In genomic region chr1:240401721-240402120, GRCh38 we compare ENCODE assay signal across 16 cellular contexts.
"Had no signal": no experiment of that assay in that cellular context is flagged by ENCODE, and none has a peak within 500 bp of the region (broad histone marks: within the 10 kb centered on the region; RNA-seq: fewer than 3 reads in every experiment).

No MANE protein-coding gene starts in this region.

- H3K27ac ChIP-seq: breast epithelium, esophagus muscularis mucosa, neural progenitor cell, prostate gland, suprapubic skin had no signal

- H2AFZ ChIP-seq: neural progenitor cell had no signal

- H3K4me3 ChIP-seq: breast epithelium, esophagus muscularis mucosa, neural progenitor cell, prostate gland, suprapubic skin had no signal

- H3K9me3 ChIP-seq: breast epithelium, esophagus muscularis mucosa, prostate gland, suprapubic skin had no signal

- H3K36me3 ChIP-seq: breast epithelium, esophagus muscularis mucosa, neural progenitor cell, prostate gland, suprapubic skin had no signal

- DNase-seq: activated CD4-positive, alpha-beta T cell treated with anti-CD3 and anti-CD28 coated beads, Interleukin-2, amount 10 ng/mL, durations not matched to agents 7 days and 5 days; activated CD8-positive, alpha-beta T cell treated with anti-CD3 and anti-CD28 coated beads, Interleukin-2, amount 10 ng/mL, durations not matched to agents 7 days and 5 days; activated naive CD4-positive, alpha-beta T cell treated with Interleukin-2 at 50 U/mL for 16 hours; activated naive CD8-positive, alpha-beta T cell treated with anti-CD3 and anti-CD28 coated beads, Interleukin-2, amount 10 ng/mL, durations not matched to agents 7 days and 5 days; activated T-cell treated with anti-CD3 and anti-CD28 coated beads, Interleukin-2, amount 50 U/mL, for 24 hours; effector memory CD4-positive, alpha-beta T cell; hypothalamus; naive B cell; right cardiac atrium; stimulated activated naive CD8-positive, alpha-beta T cell treated with anti-CD3 and anti-CD28 coated beads, Interleukin-15, amount 100 ng/mL, for 72 hours; trophoblast cell had no signal

- H3K27me3 ChIP-seq: breast epithelium, esophagus muscularis mucosa, neural progenitor cell, suprapubic skin had no signal

- H3K4me1 ChIP-seq: breast epithelium, prostate gland, suprapubic skin had no signal

- H3K4me2 ChIP-seq: neural progenitor cell had no signal
